In the genomic region with DNA sequence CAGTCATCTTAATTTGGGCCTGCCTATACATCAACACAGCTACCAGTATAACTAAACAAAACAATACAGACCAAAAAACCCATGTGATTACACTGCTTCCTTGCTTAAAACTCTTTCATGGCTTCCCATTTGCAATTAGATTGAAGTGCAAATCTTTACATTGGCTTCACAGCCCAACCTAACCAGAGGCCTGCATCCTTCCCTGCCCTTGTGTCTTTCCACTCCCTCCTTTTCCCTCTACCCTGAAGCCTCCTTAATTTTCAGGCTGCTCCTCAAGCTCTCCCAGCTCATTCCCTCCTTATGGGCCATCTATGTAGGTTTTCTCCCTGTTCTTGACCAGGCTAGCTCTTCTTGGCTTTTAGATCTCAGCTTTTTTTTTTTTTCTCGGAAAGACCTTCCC, we compare ENCODE assay signal across 22 cellular contexts.
"Had no signal": no experiment of that assay in that cellular context is flagged by ENCODE, and none has a peak within 500 bp of the region (broad histone marks: within the 10 kb centered on the region; RNA-seq: fewer than 3 reads in every experiment).

No MANE protein-coding gene starts in this region.

- DNase-seq: hippocampal formation; islet precursor cell; left ventricle myocardium inferior; mesendoderm; naive B cell; ovary; retina; right cardiac atrium; sigmoid colon; spleen; stimulated activated CD4-positive, alpha-beta T cell treated with anti-CD3 and anti-CD28 coated beads, Interleukin-4, amount 100 ng/mL, for 24 hours; stimulated activated naive CD4-positive, alpha-beta T cell; stimulated activated naive CD8-positive, alpha-beta T cell treated with anti-CD3 and anti-CD28 coated beads, Interleukin-15, amount 100 ng/mL, for 72 hours; substantia nigra; uterus had no signal

- H3K4me1 ChIP-seq: left ventricle myocardium inferior, sigmoid colon, spleen, tibial nerve, uterus had no signal

- H3K4me3 Mint-ChIP-seq: mesothelial cell of epicardium; natural killer cell treated with Interleukin-12 subunit alpha and Interleukin-12 subunit beta and Interleukin-15 and Interleukin-18, amount 100 ng/mL, for 72 hours; stimulated activated effector memory CD8-positive, alpha-beta T cell treated with anti-CD3 and anti-CD28 coated beads, Interleukin-12 subunit alpha, Interleukin-12 subunit beta, amount 100 ng/mL, for 72 hours; stimulated activated naive CD8-positive, alpha-beta T cell treated with anti-CD3 and anti-CD28 coated beads, Interleukin-15, amount 100 ng/mL, for 72 hours; type B pancreatic cell had no signal

- H3K9me3 ChIP-seq: left ventricle myocardium inferior, ovary, sigmoid colon, spleen, tibial nerve, uterus had no signal

- H3K27ac ChIP-seq: left ventricle myocardium inferior, ovary, sigmoid colon, spleen, tibial nerve, uterus had no signal

- ATAC-seq: natural killer cell treated with Interleukin-12 subunit alpha and Interleukin-12 subunit beta and Interleukin-15 and Interleukin-18, amount 100 ng/mL, for 72 hours; right cardiac atrium; stimulated activated effector memory CD8-positive, alpha-beta T cell treated with anti-CD3 and anti-CD28 coated beads, Interleukin-12 subunit alpha, Interleukin-12 subunit beta, amount 100 ng/mL, for 72 hours; stimulated activated naive CD8-positive, alpha-beta T cell treated with anti-CD3 and anti-CD28 coated beads, Interleukin-15, amount 100 ng/mL, for 72 hours had no signal

- H3K36me3 ChIP-seq: left ventricle myocardium inferior, ovary, sigmoid colon, spleen, tibial nerve, uterus had no signal

- H3K4me3 ChIP-seq: left ventricle myocardium inferior, lung, ovary, sigmoid colon, spleen, tibial nerve, uterus had no signal

- H3K36me3 Mint-ChIP-seq: mesothelial cell of epicardium; naive B cell; natural killer cell treated with Interleukin-12 subunit alpha and Interleukin-12 subunit beta and Interleukin-15 and Interleukin-18, amount 100 ng/mL, for 72 hours; stimulated activated effector memory CD8-positive, alpha-beta T cell treated with anti-CD3 and anti-CD28 coated beads, Interleukin-12 subunit alpha, Interleukin-12 subunit beta, amount 100 ng/mL, for 72 hours; type B pancreatic cell had no signal

- H3K27me3 ChIP-seq: ovary, sigmoid colon, spleen, tibial nerve, uterus had no signal

- H3K9me3 Mint-ChIP-seq: mesothelial cell of epicardium had no signal

- H3K4me1 Mint-ChIP-seq: mesothelial cell of epicardium; naive B cell; stimulated activated effector memory CD8-positive, alpha-beta T cell treated with anti-CD3 and anti-CD28 coated beads, Interleukin-12 subunit alpha, Interleukin-12 subunit beta, amount 100 ng/mL, for 72 hours; stimulated activated naive CD8-positive, alpha-beta T cell treated with anti-CD3 and anti-CD28 coated beads, Interleukin-15, amount 100 ng/mL, for 72 hours had no signal

- H3K27ac Mint-ChIP-seq: mesothelial cell of epicardium; naive B cell; natural killer cell treated with Interleukin-12 subunit alpha and Interleukin-12 subunit beta and Interleukin-15 and Interleukin-18, amount 100 ng/mL, for 72 hours; progenitor cell of endocrine pancreas; stimulated activated effector memory CD8-positive, alpha-beta T cell treated with anti-CD3 and anti-CD28 coated beads, Interleukin-12 subunit alpha, Interleukin-12 subunit beta, amount 100 ng/mL, for 72 hours; stimulated activated naive CD8-positive, alpha-beta T cell treated with anti-CD3 and anti-CD28 coated beads, Interleukin-15, amount 100 ng/mL, for 72 hours; type B pancreatic cell had no signal

- H3K27me3 Mint-ChIP-seq: naive B cell; natural killer cell treated with Interleukin-12 subunit alpha and Interleukin-12 subunit beta and Interleukin-15 and Interleukin-18, amount 100 ng/mL, for 72 hours; progenitor cell of endocrine pancreas; stimulated activated naive CD8-positive, alpha-beta T cell treated with anti-CD3 and anti-CD28 coated beads, Interleukin-15, amount 100 ng/mL, for 72 hours had no signal
